Comparison of ENCODE assay signal across 1 cellular context in genomic region chr17:82105882-82106696, GRCh38.
TF ChIP-seq lines count a peak whose summit lies in the region.

No MANE protein-coding gene starts in this region.

TF ChIP-seq in H1, 55 proteins besides CTCF, POLR2A, EP300 and RAD21:
- TF ChIP-seq MAX (IDR thresholded peaks at IDR 0.05) (peak; percentile 61), HDAC2 (IDR thresholded peaks at IDR 0.05; ENCODE audit: borderline replicate concordance in 1 of 2, low read depth in 2 of 2, low read length in 2 of 2) (peak in 1 of 2 experiments; percentile 69; a peak in 1 of 4 replicates), SIN3A (conservative IDR thresholded peaks at IDR 0.05 in 1 of 2, IDR thresholded peaks at IDR 0.05 in 1 of 2; ENCODE audit: low read depth in 1 of 2, low read length in 2 of 2) (peak in 1 of 2 experiments; percentile 32; a peak in 1 of 4 replicates), SP2 (IDR thresholded peaks at IDR 0.05; ENCODE audit: low read length) (no peak), E2F6 (IDR thresholded peaks at IDR 0.05) (0 out of 2 replicates have a peak, but pooled peaks have one; percentile 23), SAP30 (IDR thresholded peaks at IDR 0.05; ENCODE audit: insufficient read depth, insufficient replicate concordance, low read length) (no peak)
